1 cellular context compared by ENCODE assay signal in genomic region chr10:112261281-112261822, GRCh38.
TF ChIP-seq lines count a peak whose summit lies in the region.

No MANE protein-coding gene starts in this region.

TF ChIP-seq in HepG2, 621 proteins besides CTCF, POLR2A, EP300 and RAD21 (continued from another document and continues in another):
- TF ChIP-seq KIAA2018 (CRISPR knock-in tag; IDR thresholded peaks at IDR 0.05; ENCODE audit: borderline replicate concordance) (no peak), KLF13 (CRISPR knock-in tag; IDR thresholded peaks at IDR 0.05) (no peak), HNRNPK (IDR thresholded peaks at IDR 0.05; ENCODE audit: low read depth, low read length, poor library complexity, severe bottlenecking) (no peak), RBM39 (IDR thresholded peaks at IDR 0.05; ENCODE audit: low read depth, low read length, poor library complexity, severe bottlenecking) (no peak), NFE2L1 (CRISPR knock-in tag; IDR thresholded peaks at IDR 0.05; ENCODE audit: borderline replicate concordance) (0 out of 2 replicates have a peak, but pooled peaks have one; percentile 59), ZFY (CRISPR knock-in tag; IDR thresholded peaks at IDR 0.05) (peak; percentile 54; the same call in 1 of the 2 replicates), ZNF766 (CRISPR knock-in tag; IDR thresholded peaks at IDR 0.05; ENCODE audit: borderline replicate concordance) (peak; percentile 47; the same call in 1 of the 2 replicates), MYPOP (CRISPR knock-in tag; IDR thresholded peaks at IDR 0.05) (peak; percentile 91; the same call in 1 of the 2 replicates), ZNF678 (CRISPR knock-in tag; IDR thresholded peaks at IDR 0.05) (0 out of 2 replicates have a peak, but pooled peaks have one; percentile 68), ZNF746 (CRISPR knock-in tag; IDR thresholded peaks at IDR 0.05) (peak; percentile 93), MAZ (IDR thresholded peaks at IDR 0.05; ENCODE audit: borderline replicate concordance, low read depth, low read length) (peak; percentile 29; the same call in 1 of the 2 replicates), MAZ (CRISPR knock-in tag; IDR thresholded peaks at IDR 0.05; ENCODE audit: low read depth) (peak; percentile 75), MED8 (CRISPR knock-in tag; IDR thresholded peaks at IDR 0.05; ENCODE audit: insufficient replicate concordance) (peak; percentile 100), YEATS4 (CRISPR knock-in tag; IDR thresholded peaks at IDR 0.05; ENCODE audit: borderline replicate concordance) (peak; percentile 88), KLF12 (CRISPR knock-in tag; IDR thresholded peaks at IDR 0.05; ENCODE audit: borderline replicate concordance) (peak; percentile 71; the same call in 1 of the 2 replicates), HDAC6 (IDR thresholded peaks at IDR 0.05; ENCODE audit: low read depth, low read length) (no peak), ZZZ3 (CRISPR knock-in tag; IDR thresholded peaks at IDR 0.05; ENCODE audit: borderline replicate concordance) (0 out of 2 replicates have a peak, but pooled peaks have one; percentile 43), ZNF350 (CRISPR knock-in tag; IDR thresholded peaks at IDR 0.05; ENCODE audit: borderline replicate concordance, low read depth) (peak; percentile 78; the same call in 1 of the 2 replicates), NCOA2 (CRISPR knock-in tag; IDR thresholded peaks at IDR 0.05) (peak; percentile 100), SP5 (CRISPR knock-in tag; IDR thresholded peaks at IDR 0.05; ENCODE audit: borderline replicate concordance, low read depth) (peak; percentile 78), HOXA5 (CRISPR knock-in tag; IDR thresholded peaks at IDR 0.05) (peak; percentile 96), HMG20B (CRISPR knock-in tag; conservative IDR thresholded peaks at IDR 0.05) (peak; percentile 95), ZNF33A (CRISPR knock-in tag; IDR thresholded peaks at IDR 0.05; ENCODE audit: borderline replicate concordance) (no peak), ZGPAT (CRISPR knock-in tag; IDR thresholded peaks at IDR 0.05) (peak; percentile 100), KAT7 (CRISPR knock-in tag; IDR thresholded peaks at IDR 0.05; ENCODE audit: borderline replicate concordance) (peak; percentile 89), ZMYM4 (CRISPR knock-in tag; IDR thresholded peaks at IDR 0.05) (peak; percentile 97), PHF5A (CRISPR knock-in tag; IDR thresholded peaks at IDR 0.05; ENCODE audit: low read depth, unreplicated experiment) (peak; percentile 54), ZNF629 (CRISPR knock-in tag; conservative IDR thresholded peaks at IDR 0.05) (peak; percentile 72), BCL6 (CRISPR knock-in tag; IDR thresholded peaks at IDR 0.05) (peak; percentile 97), MATR3 (CRISPR knock-in tag; IDR thresholded peaks at IDR 0.05) (no peak), ATF7-NPFF (CRISPR knock-in tag; IDR thresholded peaks at IDR 0.05; ENCODE audit: low read depth) (peak; percentile 80), PAF1 (CRISPR knock-in tag; IDR thresholded peaks at IDR 0.05) (no peak), TBX3 (IDR thresholded peaks at IDR 0.05; ENCODE audit: borderline replicate concordance) (peak; percentile 99), ZNF639 (CRISPR knock-in tag; conservative IDR thresholded peaks at IDR 0.05) (peak; percentile 87; the same call in 1 of the 2 replicates), POGZ (CRISPR knock-in tag; IDR thresholded peaks at IDR 0.05) (peak; percentile 97)
- TF ChIP-seq, protein P1, sequence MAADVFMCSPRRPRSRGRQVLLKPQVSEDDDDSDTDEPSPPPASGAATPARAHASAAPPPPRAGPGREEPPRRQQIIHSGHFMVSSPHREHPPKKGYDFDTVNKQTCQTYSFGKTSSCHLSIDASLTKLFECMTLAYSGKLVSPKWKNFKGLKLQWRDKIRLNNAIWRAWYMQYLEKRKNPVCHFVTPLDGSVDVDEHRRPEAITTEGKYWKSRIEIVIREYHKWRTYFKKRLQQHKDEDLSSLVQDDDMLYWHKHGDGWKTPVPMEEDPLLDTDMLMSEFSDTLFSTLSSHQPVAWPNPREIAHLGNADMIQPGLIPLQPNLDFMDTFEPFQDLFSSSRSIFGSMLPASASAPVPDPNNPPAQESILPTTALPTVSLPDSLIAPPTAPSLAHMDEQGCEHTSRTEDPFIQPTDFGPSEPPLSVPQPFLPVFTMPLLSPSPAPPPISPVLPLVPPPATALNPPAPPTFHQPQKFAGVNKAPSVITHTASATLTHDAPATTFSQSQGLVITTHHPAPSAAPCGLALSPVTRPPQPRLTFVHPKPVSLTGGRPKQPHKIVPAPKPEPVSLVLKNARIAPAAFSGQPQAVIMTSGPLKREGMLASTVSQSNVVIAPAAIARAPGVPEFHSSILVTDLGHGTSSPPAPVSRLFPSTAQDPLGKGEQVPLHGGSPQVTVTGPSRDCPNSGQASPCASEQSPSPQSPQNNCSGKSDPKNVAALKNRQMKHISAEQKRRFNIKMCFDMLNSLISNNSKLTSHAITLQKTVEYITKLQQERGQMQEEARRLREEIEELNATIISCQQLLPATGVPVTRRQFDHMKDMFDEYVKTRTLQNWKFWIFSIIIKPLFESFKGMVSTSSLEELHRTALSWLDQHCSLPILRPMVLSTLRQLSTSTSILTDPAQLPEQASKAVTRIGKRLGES (CRISPR knock-in tag; IDR thresholded peaks at IDR 0.05; ENCODE audit: borderline replicate concordance), result peak; percentile 99
- TF ChIP-seq, protein P2, sequence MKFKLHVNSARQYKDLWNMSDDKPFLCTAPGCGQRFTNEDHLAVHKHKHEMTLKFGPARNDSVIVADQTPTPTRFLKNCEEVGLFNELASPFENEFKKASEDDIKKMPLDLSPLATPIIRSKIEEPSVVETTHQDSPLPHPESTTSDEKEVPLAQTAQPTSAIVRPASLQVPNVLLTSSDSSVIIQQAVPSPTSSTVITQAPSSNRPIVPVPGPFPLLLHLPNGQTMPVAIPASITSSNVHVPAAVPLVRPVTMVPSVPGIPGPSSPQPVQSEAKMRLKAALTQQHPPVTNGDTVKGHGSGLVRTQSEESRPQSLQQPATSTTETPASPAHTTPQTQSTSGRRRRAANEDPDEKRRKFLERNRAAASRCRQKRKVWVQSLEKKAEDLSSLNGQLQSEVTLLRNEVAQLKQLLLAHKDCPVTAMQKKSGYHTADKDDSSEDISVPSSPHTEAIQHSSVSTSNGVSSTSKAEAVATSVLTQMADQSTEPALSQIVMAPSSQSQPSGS (CRISPR knock-in tag; IDR thresholded peaks at IDR 0.05), result peak; percentile 96
- TF ChIP-seq, protein P3, sequence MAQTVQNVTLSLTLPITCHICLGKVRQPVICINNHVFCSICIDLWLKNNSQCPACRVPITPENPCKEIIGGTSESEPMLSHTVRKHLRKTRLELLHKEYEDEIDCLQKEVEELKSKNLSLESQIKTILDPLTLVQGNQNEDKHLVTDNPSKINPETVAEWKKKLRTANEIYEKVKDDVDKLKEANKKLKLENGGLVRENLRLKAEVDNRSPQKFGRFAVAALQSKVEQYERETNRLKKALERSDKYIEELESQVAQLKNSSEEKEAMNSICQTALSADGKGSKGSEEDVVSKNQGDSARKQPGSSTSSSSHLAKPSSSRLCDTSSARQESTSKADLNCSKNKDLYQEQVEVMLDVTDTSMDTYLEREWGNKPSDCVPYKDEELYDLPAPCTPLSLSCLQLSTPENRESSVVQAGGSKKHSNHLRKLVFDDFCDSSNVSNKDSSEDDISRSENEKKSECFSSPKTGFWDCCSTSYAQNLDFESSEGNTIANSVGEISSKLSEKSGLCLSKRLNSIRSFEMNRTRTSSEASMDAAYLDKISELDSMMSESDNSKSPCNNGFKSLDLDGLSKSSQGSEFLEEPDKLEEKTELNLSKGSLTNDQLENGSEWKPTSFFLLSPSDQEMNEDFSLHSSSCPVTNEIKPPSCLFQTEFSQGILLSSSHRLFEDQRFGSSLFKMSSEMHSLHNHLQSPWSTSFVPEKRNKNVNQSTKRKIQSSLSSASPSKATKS (CRISPR knock-in tag; IDR thresholded peaks at IDR 0.05), result no peak
- TF ChIP-seq, protein P4, sequence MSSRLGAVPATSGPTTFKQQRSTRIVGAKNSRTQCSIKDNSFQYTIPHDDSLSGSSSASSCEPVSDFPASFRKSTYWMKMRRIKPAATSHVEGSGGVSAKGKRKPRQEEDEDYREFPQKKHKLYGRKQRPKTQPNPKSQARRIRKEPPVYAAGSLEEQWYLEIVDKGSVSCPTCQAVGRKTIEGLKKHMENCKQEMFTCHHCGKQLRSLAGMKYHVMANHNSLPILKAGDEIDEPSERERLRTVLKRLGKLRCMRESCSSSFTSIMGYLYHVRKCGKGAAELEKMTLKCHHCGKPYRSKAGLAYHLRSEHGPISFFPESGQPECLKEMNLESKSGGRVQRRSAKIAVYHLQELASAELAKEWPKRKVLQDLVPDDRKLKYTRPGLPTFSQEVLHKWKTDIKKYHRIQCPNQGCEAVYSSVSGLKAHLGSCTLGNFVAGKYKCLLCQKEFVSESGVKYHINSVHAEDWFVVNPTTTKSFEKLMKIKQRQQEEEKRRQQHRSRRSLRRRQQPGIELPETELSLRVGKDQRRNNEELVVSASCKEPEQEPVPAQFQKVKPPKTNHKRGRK (CRISPR knock-in tag; IDR thresholded peaks at IDR 0.05), result peak; percentile 16; the same call in 1 of the 2 replicates
